Comparison of ENCODE assay signal across 8 cellular contexts in genomic region chr3:169218314-169218983, GRCh38.
DNase-seq lines count a peak whose midpoint lies in the region; ATAC-seq and TF ChIP-seq lines count a peak whose summit lies in the region.

No MANE protein-coding gene starts in this region.

- DNase-seq in HCT116 (ENCODE audit: low read depth, low spot score), result peak; percentile 54
- DNase-seq in RWPE1 (ENCODE audit: low spot score), result peak; percentile 22
- peak; percentile 43 for DNase-seq in glomerular visceral epithelial cell (ENCODE audit: extremely low spot score)
- peak; percentile 53 for DNase-seq in sciatic nerve (ENCODE audit: low spot score)

- peak overlapping the region; percentile 98 for H2AFZ ChIP-seq in ACC112 (ENCODE audit: low read length, unreplicated experiment)
- peak overlapping the region; percentile 92 for H2AFZ ChIP-seq in HCT116 (ENCODE audit: low read depth, low read length, poor library complexity, severe bottlenecking)

- POLR2A ChIA-PET in HCT116 (lab: Charles Lee), result interaction anchor here (1.0 kb wide), 1 partner anchor 444 kb away, joined by 3 read pairs; no protein-coding TSS in a partner anchor
- POLR2A ChIA-PET in RWPE1 (lab: Yijun Ruan, JAX; ENCODE audit: low non-redundant PET), result no interaction called here

- no peaks in the 10 kb centered on the region for H4K20me1 ChIP-seq in HCT116 (ENCODE audit: insufficient read depth)

- CTCF ChIA-PET in HCT116 (lab: Charles Lee), result interaction anchor here (1.2 to 1.6 kb wide), 2 partner anchors 69 to 451 kb away, joined by 3 to 4 read pairs; no protein-coding TSS in a partner anchor
- CTCF ChIA-PET in RWPE1 (lab: Yijun Ruan, JAX), result interaction anchor here (0.6 to 0.8 kb wide), 4 partner anchors 49 to 526 kb away, joined by 3 to 5 read pairs (median 4); no protein-coding TSS in a partner anchor

- H3K4me2 ChIP-seq in HCT116 (ENCODE audit: low read length), result peak overlapping the region; percentile 36

- ATAC-seq in HCT116, result peak; percentile 93
- peak; percentile 58 for ATAC-seq in sciatic nerve
- ATAC-seq in HG03520 (IDR thresholded peaks at IDR 0.05; ENCODE audit: unreplicated experiment), result no peak
- no peak for ATAC-seq in HG03521 (IDR thresholded peaks at IDR 0.05; ENCODE audit: unreplicated experiment)
- ATAC-seq in GM19035 (IDR thresholded peaks at IDR 0.05; ENCODE audit: unreplicated experiment), result no peak

- TF ChIP-seq CTCF in HCT116 (IDR thresholded peaks at IDR 0.05 in 2 of 3, conservative IDR thresholded peaks at IDR 0.05 in 1 of 3; ENCODE audit: borderline replicate concordance in 1 of 3, insufficient read depth in 1 of 3, low read depth in 2 of 3, low read length in 2 of 3) (peak; percentile 18 to 55 (median 54); a peak in 5 of 6 replicates), RWPE1 (conservative IDR thresholded peaks at IDR 0.05; ENCODE audit: low read depth) (peak; percentile 50)

- no peak overlapping the region for H3K9ac ChIP-seq in HCT116 (ENCODE audit: low read length)

- H3K36me3 ChIP-seq in ACC112 (ENCODE audit: insufficient read depth, low read length) (no peaks in the 10 kb centered on the region), HCT116 (ENCODE audit: control insufficient read depth in 1 of 2, insufficient read depth in 2 of 2, low read length in 2 of 2) (no peaks in the 10 kb centered on the region)

- H3K9me2 ChIP-seq in HCT116 (ENCODE audit: insufficient read depth), result no peaks in the 10 kb centered on the region

- H3K79me2 ChIP-seq in ACC112 (ENCODE audit: control insufficient read depth, insufficient read depth, low read length, unreplicated experiment), result no peaks in the 10 kb centered on the region
- H3K79me2 ChIP-seq in HCT116 (ENCODE audit: insufficient read depth, low read length), result no peaks in the 10 kb centered on the region

- TF ChIP-seq POLR2A in HCT116 (IDR thresholded peaks at IDR 0.05; ENCODE audit: borderline replicate concordance, extremely low read depth, insufficient read depth, insufficient read length), result no peak

- BruUV-seq in HCT116 (replicated peaks; lab: Mats Ljungman, UMichigan), result no TSS peak

- no peak overlapping the region for H3K27ac ChIP-seq in ACC112 (ENCODE audit: low read depth, low read length)
- no peak overlapping the region for H3K27ac ChIP-seq in HCT116 (ENCODE audit: low read depth, low read length)
- no peak overlapping the region for H3K27ac ChIP-seq in RWPE1

- RAD21 ChIA-PET in HCT116 (lab: Charles Lee; ENCODE audit: low non-redundant PET in 1 of 2, low total read pairs in 2 of 2, uncharacterized antibody in 2 of 2, unreplicated experiment in 2 of 2), result no interaction called here

- H3K4me1 ChIP-seq in ACC112 (ENCODE audit: control insufficient read depth, insufficient read depth, low read length, unreplicated experiment) (peaks cover 2% of the 10 kb centered on the region), HCT116 (ENCODE audit: control insufficient read depth in 1 of 2, insufficient read depth in 2 of 2, low read length in 2 of 2) (peaks cover 0 to 9% of the 10 kb centered on the region in 2 experiments; a peak in 2 of 4 replicates)

- H3K27me3 ChIP-seq in ACC112 (ENCODE audit: insufficient read depth, low read length), result no peaks in the 10 kb centered on the region
- no peaks in the 10 kb centered on the region for H3K27me3 ChIP-seq in HCT116 (ENCODE audit: insufficient read depth, low read length)

- TF ChIP-seq RAD21 in HCT116 (IDR thresholded peaks at IDR 0.05; ENCODE audit: low read depth), result peak; percentile 45

- H3K4me3 ChIP-seq in ACC112 (ENCODE audit: low read depth, low read length) (no peak overlapping the region), HCT116 (replicated peaks in 1 of 2; ENCODE audit: low read depth in 1 of 2, low read length in 2 of 2) (no peak overlapping the region)

- H3K9me3 ChIP-seq in HCT116 (ENCODE audit: control insufficient read depth in 1 of 2, insufficient read depth in 1 of 2, low read depth in 1 of 2, low read length in 2 of 2), result no peaks in the 10 kb centered on the region

- intact Hi-C loops in HCT116 (cut with micrococcal nuclease) (no loop called here), sciatic nerve (cut with DNase I) (no loop called here)

TF ChIP-seq in HCT116, 20 proteins besides CTCF, POLR2A, EP300 and RAD21:
- TF ChIP-seq FOSL1 (IDR thresholded peaks at IDR 0.05; ENCODE audit: low read depth) (no peak), YY1 (IDR thresholded peaks at IDR 0.05; ENCODE audit: extremely low read depth, insufficient replicate concordance, low read depth, low read length) (no peak), ZNF274 (IDR thresholded peaks at IDR 0.05; ENCODE audit: low read depth, low read length) (no peak), ZBTB33 (IDR thresholded peaks at IDR 0.05; ENCODE audit: extremely low read depth, insufficient replicate concordance, low read length) (no peak), EGR1 (IDR thresholded peaks at IDR 0.05; ENCODE audit: low read depth) (no peak), EZH2 (IDR thresholded peaks at IDR 0.05) (no peak), TCF7L2 (IDR thresholded peaks at IDR 0.05; ENCODE audit: borderline replicate concordance, extremely low read depth, insufficient read depth, insufficient read length) (no peak), REST (IDR thresholded peaks at IDR 0.05; ENCODE audit: low read depth) (no peak)

Comparison
In these comparisons a context has a peak if more than half of its experiments do, and no peak if none do; other contexts are left out.
1. ATAC-seq: peak in HCT116 (single experiment) and sciatic nerve (single experiment); none in HG03520 (single experiment), HG03521 (single experiment) and GM19035 (single experiment).
2. Peak in every context shown above with its lines, with median percentiles within 50 percentile points of each other: DNase-seq.